In the genomic region with DNA sequence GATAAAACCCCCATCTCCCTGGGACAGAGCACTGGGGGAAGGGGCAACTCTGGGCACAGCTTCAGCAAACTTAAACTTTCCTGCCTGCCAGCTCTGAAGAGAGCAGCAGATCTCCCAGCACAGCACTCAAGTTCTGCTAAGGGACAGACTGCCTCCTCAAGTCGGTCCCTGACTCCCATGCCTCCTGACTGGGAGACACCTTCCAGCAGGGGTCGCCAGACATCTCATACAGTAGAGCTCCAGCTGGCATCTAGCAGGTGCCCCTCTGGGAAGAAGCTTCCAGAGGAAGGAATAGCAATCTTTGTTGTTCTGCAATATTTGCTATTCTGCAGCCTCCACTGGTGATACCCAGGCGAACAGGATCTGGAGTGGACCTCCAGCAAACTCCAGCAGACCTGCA, we compare ENCODE assay signal across 8 cellular contexts.
A peak's percentile ranks its signal among the peaks of the same experiment; 100 is the strongest.
DNase-seq lines count a peak whose midpoint lies in the region; ATAC-seq and TF ChIP-seq lines count a peak whose summit lies in the region.
"Not testable (repeated sequence)": the region's sequence is repeated elsewhere in the genome, so short reads cannot be mapped to it uniquely, and the experiment has no call there.

No MANE protein-coding gene starts in this region.

- POLR2A ChIA-PET in activated CD8-positive, alpha-beta T cell treated with anti-CD3 and anti-CD28 coated beads for 36 hours (lab: Charles Lee): not testable (repeated sequence)

- H3K4me1 Mint-ChIP-seq in activated CD8-positive, alpha-beta T cell treated with anti-CD3 and anti-CD28 coated beads for 36 hours (ENCODE audit: low read depth): not testable (repeated sequence)

- TF ChIP-seq POLR2A in erythroblast (IDR thresholded peaks at IDR 0.05; ENCODE audit: low read length): not testable (repeated sequence)

- CTCF ChIA-PET in activated CD8-positive, alpha-beta T cell treated with anti-CD3 and anti-CD28 coated beads for 36 hours (lab: Charles Lee): not testable (repeated sequence)

- not testable (repeated sequence) for H3K4me3 Mint-ChIP-seq in activated CD8-positive, alpha-beta T cell treated with anti-CD3 and anti-CD28 coated beads for 36 hours

- in situ Hi-C loops in KBM-7 (cut with MboI; ENCODE audit: low pct_unique_long_range_greater_than_20kb, low sequenced_read_pairs): not testable (repeated sequence)

- not testable (repeated sequence) for H3K36me3 Mint-ChIP-seq in activated CD8-positive, alpha-beta T cell treated with anti-CD3 and anti-CD28 coated beads for 36 hours (ENCODE audit: low read depth)

- ATAC-seq in activated CD8-positive, alpha-beta T cell treated with anti-CD3 and anti-CD28 coated beads for 36 hours: not testable (repeated sequence)

- DNase-seq in DMS 273 (lab: John Stamatoyannopoulos, UW; ENCODE audit: unreplicated experiment) (peak; percentile 2), KBM-7 (peak; percentile 4), NCI-H82 (lab: John Stamatoyannopoulos, UW) (peak; percentile 19), SK-N-DZ (ENCODE audit: low spot score) (peak; percentile 7), erythroblast (lab: John Stamatoyannopoulos, UW) (peak; percentile 2 to 19)
- peak; percentile 13 for DNase-seq in activated CD8-positive, alpha-beta T cell treated with anti-CD3 and anti-CD28 coated beads for 36 hours
- DNase-seq in stimulated activated CD4-positive, alpha-beta T cell treated with anti-CD3 and anti-CD28 coated beads, Interleukin-15, amount 100 ng/mL, for 24 hours: peak; percentile 8

- TF ChIP-seq CTCF in GM12873 (IDR thresholded peaks at IDR 0.05; ENCODE audit: insufficient read depth, low read depth, low read length, missing control alignments): peak; percentile 40
- not testable (repeated sequence) for TF ChIP-seq CTCF in activated CD8-positive, alpha-beta T cell treated with anti-CD3 and anti-CD28 coated beads for 36 hours (IDR thresholded peaks at IDR 0.05)

- intact Hi-C loops in activated CD8-positive, alpha-beta T cell treated with anti-CD3 and anti-CD28 coated beads for 36 hours (cut with micrococcal nuclease): not testable (repeated sequence)

- H3K9me3 Mint-ChIP-seq in activated CD8-positive, alpha-beta T cell treated with anti-CD3 and anti-CD28 coated beads for 36 hours: not testable (repeated sequence)

- H3K27ac Mint-ChIP-seq in activated CD8-positive, alpha-beta T cell treated with anti-CD3 and anti-CD28 coated beads for 36 hours: not testable (repeated sequence)

- not testable (repeated sequence) for H3K27me3 Mint-ChIP-seq in activated CD8-positive, alpha-beta T cell treated with anti-CD3 and anti-CD28 coated beads for 36 hours
